Comparison of ENCODE assay signal across 1 cellular context in genomic region chr4:108466936-108467902, GRCh38.
TF ChIP-seq lines count a peak whose summit lies in the region.

No MANE protein-coding gene starts in this region.

TF ChIP-seq in GM12878, 131 proteins besides CTCF, POLR2A, EP300 and RAD21 (continued from another document):
- TF ChIP-seq ZBTB4 (CRISPR knock-in tag; IDR thresholded peaks at IDR 0.05): no peak
- peak; percentile 30 for TF ChIP-seq RUNX3 (IDR thresholded peaks at IDR 0.05; ENCODE audit: low read length)
- no peak for TF ChIP-seq ATF3 (IDR thresholded peaks at IDR 0.05; ENCODE audit: borderline replicate concordance, extremely low read depth, low read depth, low read length)
- TF ChIP-seq MYB (IDR thresholded peaks at IDR 0.05; ENCODE audit: borderline replicate concordance, low read depth, low read length): no peak
- TF ChIP-seq ZNF622 (IDR thresholded peaks at IDR 0.05): no peak
- no peak for TF ChIP-seq CBX3 (IDR thresholded peaks at IDR 0.05; ENCODE audit: borderline replicate concordance, low read depth)
